ENCODE assay signal across 8 cellular contexts in the genomic region with DNA sequence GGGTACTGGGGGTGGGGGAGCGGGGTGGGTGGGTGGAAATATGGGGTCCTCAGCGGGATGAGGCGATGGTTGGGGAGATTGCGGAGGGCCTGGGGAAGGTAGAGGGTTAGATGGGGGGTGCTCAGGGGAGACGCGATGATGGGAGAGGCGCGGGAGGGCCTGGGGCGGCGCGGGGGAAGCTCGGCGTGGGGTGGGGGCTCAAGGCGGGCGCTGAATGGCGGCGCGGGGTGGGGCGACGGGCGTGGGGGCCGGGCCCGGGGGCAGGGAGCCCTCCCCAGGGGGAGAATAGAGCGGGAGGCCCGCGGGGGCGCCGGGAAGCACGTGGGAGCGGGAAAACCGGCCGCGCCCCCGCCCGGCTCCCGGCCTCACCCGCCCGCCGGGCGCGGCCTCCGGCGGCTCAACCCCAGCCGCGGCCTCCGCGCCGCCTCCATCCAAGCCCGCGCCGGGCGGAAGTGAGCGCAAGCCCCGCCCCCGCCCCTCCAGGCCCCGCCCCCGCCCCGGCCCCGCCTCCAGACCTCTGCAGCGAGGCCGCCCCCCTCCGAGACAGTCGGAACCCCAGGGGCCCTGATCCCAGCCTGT. TPM values are rescaled to one million over a fixed set of nuclear protein-coding genes. Genes with fewer than 3 reads are reported as not detected.
DNase-seq lines count a peak whose midpoint lies in the region; ATAC-seq and TF ChIP-seq lines count a peak whose summit lies in the region.

FAAP20 (minus strand) TSS at position 454 of the 579 bp plus-strand sequence; CDS start at position 431, 23 bp downstream.

- no peaks in the 10 kb centered on the region for H3K36me3 ChIP-seq in neural cell (ENCODE audit: insufficient read depth, low read length)
- H3K36me3 ChIP-seq in thoracic aorta: no peaks in the 10 kb centered on the region

- H3K27ac ChIP-seq in neural cell (ENCODE audit: low read length) (peak within 1 kb of the TSS; percentile 74), thoracic aorta (peak within 1 kb of the TSS; percentile 92 to 98)

- peak within 1 kb of the TSS; percentile 80 for H2AFZ ChIP-seq in neural cell (ENCODE audit: low read depth, low read length)

- H3K27ac Mint-ChIP-seq in activated T-helper 2 cell treated with anti-CD3 and anti-CD28 coated beads, Interferon-gamma antibody, Interleukin-2, Interleukin-4, amounts not matched to agents 10 μg/mL and 5 μg/mL and 100 μg/mL, durations not matched to agents 14 hours and 24 hours and 36 hours: peak within 1 kb of the TSS; percentile 92

- H3K9ac ChIP-seq in neural cell (ENCODE audit: low read length): peak within 1 kb of the TSS; percentile 82

- intact Hi-C loops in activated T-helper 2 cell treated with anti-CD3 and anti-CD28 coated beads, Interferon-gamma antibody, Interleukin-2, Interleukin-4, amounts not matched to agents 10 μg/mL and 5 μg/mL and 100 μg/mL, durations not matched to agents 14 hours and 24 hours and 36 hours (cut with micrococcal nuclease): loop anchor here (2.0 kb wide), 2 partner anchors 62 to 332 kb away; partner anchors contain the start of gene PANK4

- peak; percentile 54 for TF ChIP-seq POLR2A in GM18505 (IDR thresholded peaks at IDR 0.05; ENCODE audit: borderline replicate concordance, extremely low read depth, insufficient read depth, insufficient read length)

- H3K27me3 ChIP-seq in neural cell (ENCODE audit: insufficient read depth, low read depth, low read length) (no peaks in the 10 kb centered on the region), thoracic aorta (replicated peaks; ENCODE audit: insufficient read depth) (no peaks in the 10 kb centered on the region)

- H3K9me3 ChIP-seq in neural cell (ENCODE audit: low read length) (no peaks in the 10 kb centered on the region), thoracic aorta (no peaks in the 10 kb centered on the region)

- no peaks in the 10 kb centered on the region for H3K9me2 ChIP-seq in neural cell (ENCODE audit: insufficient read depth, low read length)

- no peaks in the 10 kb centered on the region for H3F3A ChIP-seq in neural cell (ENCODE audit: insufficient read depth, low read length, poor library complexity, severe bottlenecking)

- no peak for TF ChIP-seq CTCF in fibroblast of the aortic adventitia (IDR thresholded peaks at IDR 0.05; ENCODE audit: insufficient read depth, low read length)
- no peak for TF ChIP-seq CTCF in neural cell (IDR thresholded peaks at IDR 0.05; ENCODE audit: poor library complexity, severe bottlenecking)
- no peak for TF ChIP-seq CTCF in thoracic aorta (IDR thresholded peaks at IDR 0.05)

- peaks cover 11% of the 10 kb centered on the region for H3K4me1 Mint-ChIP-seq in activated T-helper 2 cell treated with anti-CD3 and anti-CD28 coated beads, Interferon-gamma antibody, Interleukin-2, Interleukin-4, amounts not matched to agents 10 μg/mL and 5 μg/mL and 100 μg/mL, durations not matched to agents 14 hours and 24 hours and 36 hours (ENCODE audit: low read depth)

- H3K4me1 ChIP-seq in thoracic aorta (ENCODE audit: control insufficient read depth in 1 of 2, low read depth in 2 of 2): peaks cover 45 to 55% of the 10 kb centered on the region in 2 donors

- H3K4me3 ChIP-seq in fibroblast of the aortic adventitia (ENCODE audit: low read depth, low read length): peak within 1 kb of the TSS; percentile 72
- peak within 1 kb of the TSS; percentile 80 for H3K4me3 ChIP-seq in neural cell (ENCODE audit: low read length)
- H3K4me3 ChIP-seq in thoracic aorta: peak within 1 kb of the TSS; percentile 83

- ATAC-seq in GM18505 (IDR thresholded peaks at IDR 0.05; ENCODE audit: unreplicated experiment) (peak; percentile 50), HG02885 (IDR thresholded peaks at IDR 0.05; ENCODE audit: poor library complexity, unreplicated experiment) (peak; percentile 56), thoracic aorta (ENCODE audit: insufficient number of reproducible peaks, low FRiP score, low read depth) (peak; percentile 25)

- no peak for TF ChIP-seq RAD21 in neural cell (conservative IDR thresholded peaks at IDR 0.05)

- peaks cover 3% of the 10 kb centered on the region for H3K79me2 ChIP-seq in neural cell (replicated peaks; ENCODE audit: insufficient read depth, low read length)

- H3K27me3 Mint-ChIP-seq in activated T-helper 2 cell treated with anti-CD3 and anti-CD28 coated beads, Interferon-gamma antibody, Interleukin-2, Interleukin-4, amounts not matched to agents 10 μg/mL and 5 μg/mL and 100 μg/mL, durations not matched to agents 14 hours and 24 hours and 36 hours (ENCODE audit: low read depth): no peaks in the 10 kb centered on the region

- peak; percentile 83 for DNase-seq in AG08395 (ENCODE audit: low spot score)
- DNase-seq in NCI-H226: peak; percentile 17
- no peak for DNase-seq in activated T-helper 2 cell treated with anti-CD3 and anti-CD28 coated beads, Interferon-gamma antibody, Interleukin-2, Interleukin-4, amounts not matched to agents 10 μg/mL and 5 μg/mL and 100 μg/mL, durations not matched to agents 14 hours and 24 hours and 36 hours (ENCODE audit: low spot score)
- DNase-seq in fibroblast of the aortic adventitia (ENCODE audit: low read depth): peak; percentile 65
- no peak for DNase-seq in thoracic aorta (ENCODE audit: low spot score)

- no peaks in the 10 kb centered on the region for H4K20me1 ChIP-seq in neural cell (ENCODE audit: insufficient read depth)

- H3K4me3 Mint-ChIP-seq in activated T-helper 2 cell treated with anti-CD3 and anti-CD28 coated beads, Interferon-gamma antibody, Interleukin-2, Interleukin-4, amounts not matched to agents 10 μg/mL and 5 μg/mL and 100 μg/mL, durations not matched to agents 14 hours and 24 hours and 36 hours (ENCODE audit: low read depth): peak within 1 kb of the TSS; percentile 84

- no peak for TF ChIP-seq EP300 in neural cell (conservative IDR thresholded peaks at IDR 0.05; ENCODE audit: poor library complexity, severe bottlenecking)

- H3K36me3 Mint-ChIP-seq in activated T-helper 2 cell treated with anti-CD3 and anti-CD28 coated beads, Interferon-gamma antibody, Interleukin-2, Interleukin-4, amounts not matched to agents 10 μg/mL and 5 μg/mL and 100 μg/mL, durations not matched to agents 14 hours and 24 hours and 36 hours (ENCODE audit: low read depth): no peaks in the 10 kb centered on the region

- H3K9me3 Mint-ChIP-seq in activated T-helper 2 cell treated with anti-CD3 and anti-CD28 coated beads, Interferon-gamma antibody, Interleukin-2, Interleukin-4, amounts not matched to agents 10 μg/mL and 5 μg/mL and 100 μg/mL, durations not matched to agents 14 hours and 24 hours and 36 hours: no peaks in the 10 kb centered on the region

- H3K4me2 ChIP-seq in neural cell (ENCODE audit: low read length): peak within 1 kb of the TSS; percentile 76

TF ChIP-seq in neural cell, 6 proteins besides CTCF, POLR2A, EP300 and RAD21:
- TF ChIP-seq EZH2 (IDR thresholded peaks at IDR 0.05; ENCODE audit: borderline replicate concordance, insufficient read depth, low read length, poor library complexity, severe bottlenecking): no peak
- TF ChIP-seq POLR2AphosphoS5 (IDR thresholded peaks at IDR 0.05): peak; percentile 59

RNA-seq across cellular contexts. Expression of gene FAAP20, which starts in this region (rescaled TPM):
- 61.5 and 63.8 TPM in 2 replicates for total RNA-seq in activated T-helper 2 cell treated with anti-CD3 and anti-CD28 coated beads, Interferon-gamma antibody, Interleukin-2, Interleukin-4, amounts not matched to agents 10 μg/mL and 5 μg/mL and 100 μg/mL, durations not matched to agents 14 hours and 24 hours and 36 hours
- total RNA-seq in fibroblast of the aortic adventitia (ENCODE audit: low replicate concordance): 18.5 and 23.2 TPM in 2 replicates
- 45.3 and 53.0 TPM in 2 replicates for polyA plus RNA-seq in neural cell
- polyA minus RNA-seq in neural cell: 25.4 and 35.3 TPM in 2 replicates
- total RNA-seq in thoracic aorta: 10 to 100 TPM; 29.1 to 52.6 TPM

Comparison
In these comparisons a context has a peak if more than half of its experiments do, and no peak if none do; other contexts are left out.
1. DNase-seq: peak in AG08395 (single experiment), NCI-H226 (single experiment) and fibroblast of the aortic adventitia (single experiment); none in activated T-helper 2 cell treated with anti-CD3 and anti-CD28 coated beads, Interferon-gamma antibody, Interleukin-2, Interleukin-4, amounts not matched to agents 10 μg/mL and 5 μg/mL and 100 μg/mL, durations not matched to agents 14 hours and 24 hours and 36 hours (single experiment) and thoracic aorta (single experiment).
2. Peak in every context shown above with its lines, with median percentiles within 50 percentile points of each other: ATAC-seq and H3K4me3 ChIP-seq.